Comparison of ENCODE assay signal across 11 cellular contexts in genomic region chr12:62684586-62685295, GRCh38.
DNase-seq lines count a peak whose midpoint lies in the region; ATAC-seq and TF ChIP-seq lines count a peak whose summit lies in the region.
"Had no signal": no experiment of that assay in that cellular context is flagged by ENCODE, and none has a peak within 500 bp of the region (broad histone marks: within the 10 kb centered on the region; RNA-seq: fewer than 3 reads in every experiment).

No MANE protein-coding gene starts in this region.

- intact Hi-C loops in right cardiac atrium (cut with DNase I) (no loop called here), sigmoid colon (cut with DNase I) (no loop called here)

- H3K36me3 ChIP-seq in sigmoid colon: no peaks in the 10 kb centered on the region
- H3K36me3 ChIP-seq in trophoblast cell (ENCODE audit: control insufficient read depth in 1 of 2, insufficient read depth in 2 of 2, low read length in 2 of 2): peaks cover 0 to 1% of the 10 kb centered on the region in 2 experiments

- H3K27ac ChIP-seq in right cardiac atrium (ENCODE audit: low read length): peak overlapping the region; percentile 89
- H3K27ac ChIP-seq in sigmoid colon: peak overlapping the region; percentile 65 to 76 (median 69)
- H3K27ac ChIP-seq in trophoblast cell (ENCODE audit: low read depth, low read length): no peak overlapping the region
- H3K27ac ChIP-seq: C4-2B had no signal

- H2BK5ac ChIP-seq in trophoblast cell (ENCODE audit: low read depth, low read length, poor library complexity): no peak overlapping the region

- H2BK12ac ChIP-seq in trophoblast cell (ENCODE audit: low read length): no peak overlapping the region

- H3K18ac ChIP-seq in trophoblast cell (ENCODE audit: low read length): no peak overlapping the region

- H3K4me3 Mint-ChIP-seq in brain: peak overlapping the region in 2 of 5 experiments; percentile 0 to 41
- H3K4me3 Mint-ChIP-seq: activated naive CD8-positive, alpha-beta T cell treated with anti-CD3 and anti-CD28 coated beads, Interleukin-2, amount 50 U/mL, for 24 hours had no signal

- TF ChIP-seq POLR2A in sigmoid colon (IDR thresholded peaks at IDR 0.05): no peak

- no peak overlapping the region for H3K4ac ChIP-seq in trophoblast cell (ENCODE audit: low read depth, low read length)

- no peak overlapping the region for H4K91ac ChIP-seq in trophoblast cell (ENCODE audit: low read depth, low read length)

- H3K36me3 Mint-ChIP-seq in brain: peaks cover 20% of the 10 kb centered on the region

- no peak overlapping the region for H3K9ac ChIP-seq in trophoblast cell (ENCODE audit: low read length)

- H3K9me3 Mint-ChIP-seq in brain: no peaks in the 10 kb centered on the region
- H3K9me3 Mint-ChIP-seq: activated naive CD8-positive, alpha-beta T cell treated with anti-CD3 and anti-CD28 coated beads, Interleukin-2, amount 50 U/mL, for 24 hours had no signal

- H3K4me3 ChIP-seq in right cardiac atrium (ENCODE audit: low read length) (no peak overlapping the region), sigmoid colon (no peak overlapping the region), trophoblast cell (ENCODE audit: low read depth, low read length) (no peak overlapping the region)

- no peak overlapping the region for H4K12ac ChIP-seq in trophoblast cell (ENCODE audit: low read depth, low read length)

- TF ChIP-seq CTCF in brain (conservative IDR thresholded peaks at IDR 0.05): no peak
- TF ChIP-seq CTCF in sigmoid colon (IDR thresholded peaks at IDR 0.05): no peak

- ATAC-seq in right cardiac atrium (peak; percentile 72 to 79), GM21526 (IDR thresholded peaks at IDR 0.05; ENCODE audit: low FRiP score, unreplicated experiment) (no peak), GM19455 (IDR thresholded peaks at IDR 0.05; ENCODE audit: unreplicated experiment) (no peak)
- ATAC-seq: activated naive CD8-positive, alpha-beta T cell treated with anti-CD3 and anti-CD28 coated beads, Interleukin-2, amount 50 U/mL, for 24 hours had no signal

- no peak overlapping the region for H2AK5ac ChIP-seq in trophoblast cell (ENCODE audit: low read length)

- H3K27ac Mint-ChIP-seq in brain: peak overlapping the region in 4 of 5 experiments; percentile 32 to 95 (median 94)
- H3K27ac Mint-ChIP-seq: activated naive CD8-positive, alpha-beta T cell treated with anti-CD3 and anti-CD28 coated beads, Interleukin-2, amount 50 U/mL, for 24 hours had no signal

- peak; percentile 85 for DNase-seq in EH (ENCODE audit: low read depth)
- peak; percentile 78 to 91 (median 88) for DNase-seq in right cardiac atrium
- peak; percentile 91 for DNase-seq in sigmoid colon
- DNase-seq in MV-4-11 (lab: John Stamatoyannopoulos, UW): no peak
- DNase-seq in trophoblast cell: no peak
- DNase-seq: activated CD4-positive, alpha-beta T cell treated with anti-CD3 and anti-CD28 coated beads, Interleukin-2, amount 50 U/mL, for 1 hour; activated naive CD8-positive, alpha-beta T cell treated with anti-CD3 and anti-CD28 coated beads, Interleukin-2, amount 50 U/mL, for 24 hours had no signal

- no peak for TF ChIP-seq EP300 in sigmoid colon (IDR thresholded peaks at IDR 0.05)

- no peak overlapping the region for H2BK120ac ChIP-seq in trophoblast cell (ENCODE audit: insufficient read depth, low read length, poor library complexity)

- peaks cover 6% of the 10 kb centered on the region for H3K27me3 Mint-ChIP-seq in brain

- no peak overlapping the region for H3K14ac ChIP-seq in trophoblast cell (ENCODE audit: low read length)

- no peak overlapping the region for H3K4me2 ChIP-seq in trophoblast cell (ENCODE audit: low read length)

- 70% methylated on average over 6 of the region's 6 CpGs for WGBS in right cardiac atrium
- WGBS in sigmoid colon, 2 donors: 83 to 88% methylated on average over 6 of the region's 6 CpGs
- no CpG with 5 or more reads among the region's 6 CpGs for WGBS in trophoblast cell (ENCODE audit: extremely low coverage, insufficient coverage, insufficient read length)

- H3K79me1 ChIP-seq in trophoblast cell (ENCODE audit: low read length): no peaks in the 10 kb centered on the region

- peaks cover 22% of the 10 kb centered on the region for H3K4me1 Mint-ChIP-seq in brain

- H2AFZ ChIP-seq in trophoblast cell (ENCODE audit: insufficient read depth, low read length, poor library complexity): no peak overlapping the region

- H3K27me3 ChIP-seq in right cardiac atrium (ENCODE audit: control insufficient read depth, insufficient read depth): no peaks in the 10 kb centered on the region
- H3K27me3 ChIP-seq in sigmoid colon: no peaks in the 10 kb centered on the region
- H3K27me3 ChIP-seq in trophoblast cell (ENCODE audit: insufficient read depth, low read length): no peaks in the 10 kb centered on the region

- H3K4me1 ChIP-seq in right cardiac atrium (ENCODE audit: control insufficient read depth, insufficient read depth, low read length) (peaks cover 7% of the 10 kb centered on the region), sigmoid colon (peaks cover 0 to 30% (median 13%) of the 10 kb centered on the region in 4 donors), trophoblast cell (ENCODE audit: control insufficient read depth in 1 of 2, insufficient read depth in 2 of 2, low read length in 2 of 2) (peaks cover 2% of the 10 kb centered on the region in 2 experiments)

- no peaks in the 10 kb centered on the region for H3K9me3 ChIP-seq in right cardiac atrium (ENCODE audit: control insufficient read depth, low read length)
- no peaks in the 10 kb centered on the region for H3K9me3 ChIP-seq in sigmoid colon
- no peaks in the 10 kb centered on the region for H3K9me3 ChIP-seq in trophoblast cell (ENCODE audit: insufficient read depth, low read depth, low read length)

- H3K79me2 ChIP-seq in trophoblast cell (ENCODE audit: control insufficient read depth, insufficient read depth, low read length, poor library complexity): no peaks in the 10 kb centered on the region

- no peak overlapping the region for H3K23ac ChIP-seq in trophoblast cell (ENCODE audit: low read length)

- H4K8ac ChIP-seq in trophoblast cell (ENCODE audit: low read depth, low read length): no peak overlapping the region

Comparison
In these comparisons a context has a peak if more than half of its experiments do, and no peak if none do; other contexts are left out.
1. DNase-seq: peak in EH (single experiment), right cardiac atrium (3 of 3) and sigmoid colon (single experiment); none in MV-4-11 (single experiment) and trophoblast cell (0 of 2).
2. ATAC-seq: peak in right cardiac atrium (2 of 2); none in GM21526 (single experiment) and GM19455 (single experiment).